Comparison of ENCODE assay signal across 8 cellular contexts in genomic region chr16:25257504-25257955, GRCh38. TPM values are rescaled to one million over a fixed set of nuclear protein-coding genes. Genes with fewer than 3 reads are reported as not detected.
DNase-seq lines count a peak whose midpoint lies in the region; ATAC-seq lines count a peak whose summit lies in the region.

Gene ZKSCAN2 (minus strand): TSS chr16:25257845. CDS start chr16:25257127, 718 bp downstream.

- peak; percentile 80 for ATAC-seq in GM21723 (IDR thresholded peaks at IDR 0.05; ENCODE audit: unreplicated experiment)

- peak; percentile 93 for DNase-seq in ELF-1 (ENCODE audit: low read depth, low spot score)
- DNase-seq in KBM-7 = peak; percentile 88
- DNase-seq in SK-MEL-5 (ENCODE audit: low read depth, low spot score) = peak; percentile 86
- DNase-seq in activated naive CD4-positive, alpha-beta T cell treated with anti-CD3 and anti-CD28 coated beads, Interleukin-2, amount 50 U/mL, for 16 hours = peak; percentile 82
- DNase-seq in globus pallidus (ENCODE audit: low spot score) = peak; percentile 83
- DNase-seq in occipital lobe (lab: John Stamatoyannopoulos, UW) = peak; percentile 73

- in situ Hi-C loops in KBM-7 (cut with MboI; ENCODE audit: low pct_unique_long_range_greater_than_20kb, low sequenced_read_pairs) (no loop called here), SK-MEL-5 (cut with HindIII; ENCODE audit: low pct_unique_long_range_greater_than_20kb, low sequenced_read_pairs) (no loop called here)

- H3K27ac ChIP-seq in temporal lobe (ENCODE audit: low read depth, low read length) = peak within 1 kb of the TSS; percentile 76

RNA-seq across cellular contexts. Expression of gene ZKSCAN2, which starts in this region (rescaled TPM):
- total RNA-seq in SK-MEL-5 (2014; rRNA removed; shearing (Covaris generic)) = 4.7 and 5.8 TPM in 2 replicates
- 3.2 and 4.4 TPM in 2 replicates for polyA plus RNA-seq in SK-MEL-5 (2015; cell fraction: cytosol; rRNA removed)
- polyA plus RNA-seq in SK-MEL-5 (2015; cell fraction: nucleus; rRNA removed) = 4.8 and 4.9 TPM in 2 replicates
- total RNA-seq in occipital lobe (14.0 TPM), temporal lobe (14.5 TPM)

Comparison
In these comparisons a context has a peak if more than half of its experiments do, and no peak if none do; other contexts are left out.
1. Peak in every context shown above with its lines: DNase-seq, ATAC-seq and H3K27ac ChIP-seq.